12 cellular contexts compared by ENCODE assay signal in genomic region chr12:84397279-84397678, GRCh38.
A peak's percentile ranks its signal among the peaks of the same experiment; 100 is the strongest.
DNase-seq lines count a peak whose midpoint lies in the region; ATAC-seq and TF ChIP-seq lines count a peak whose summit lies in the region.
"Had no signal": no experiment of that assay in that cellular context is flagged by ENCODE, and none has a peak within 500 bp of the region (broad histone marks: within the 10 kb centered on the region; RNA-seq: fewer than 3 reads in every experiment).

No MANE protein-coding gene starts in this region.

- H3F3A ChIP-seq in DOHH2 (ENCODE audit: control insufficient read depth, insufficient read depth), result no peaks in the 10 kb centered on the region
- H3F3A ChIP-seq in PC-3 (ENCODE audit: low read length, unreplicated experiment), result no peaks in the 10 kb centered on the region

- no peak overlapping the region for H3K9ac ChIP-seq in PC-3 (ENCODE audit: low read length)

- H3K9me2 ChIP-seq in DOHH2 (replicated peaks; ENCODE audit: control insufficient read depth, low read length) (no peaks in the 10 kb centered on the region), PC-3 (replicated peaks; ENCODE audit: low read length) (no peaks in the 10 kb centered on the region)

- peak; percentile 56 for DNase-seq in PC-3
- DNase-seq in fibroblast of pulmonary artery (ENCODE audit: low read depth), result peak; percentile 10
- DNase-seq in HEK293T (ENCODE audit: extremely low spot score), result no peak
- DNase-seq in iPS-NIHi7 (ENCODE audit: extremely low spot score), result no peak
- no peak for DNase-seq in activated CD4-positive, alpha-beta T cell treated with anti-CD3 and anti-CD28 coated beads, Interleukin-2, amount 10 ng/mL, durations not matched to agents 24 days and 14 days
- no peak for DNase-seq in GM20000 (ENCODE audit: low spot score)
- DNase-seq: activated CD4-positive, CD25-positive, alpha-beta regulatory T cell; DMS153; stimulated activated CD4-positive, alpha-beta T cell treated with anti-CD3 and anti-CD28 coated beads, Interleukin-4, amount 100 ng/mL, for 4 hours had no signal

- no peaks in the 10 kb centered on the region for H3K36me3 Mint-ChIP-seq in activated CD4-positive, alpha-beta T cell treated with anti-CD3 and anti-CD28 coated beads, Interleukin-2, amount 10 ng/mL, durations not matched to agents 24 days and 14 days (ENCODE audit: low read depth)

- H3K9me3 Mint-ChIP-seq in activated CD4-positive, alpha-beta T cell treated with anti-CD3 and anti-CD28 coated beads, Interleukin-2, amount 10 ng/mL, durations not matched to agents 24 days and 14 days, result no peaks in the 10 kb centered on the region
- H3K9me3 Mint-ChIP-seq: activated T-helper 17 cell treated with anti-CD3 and anti-CD28 coated beads, Interleukin-2, amount 50 U/mL, for 72 hours had no signal

- H3K27ac ChIP-seq in 22Rv1, result no peak overlapping the region
- H3K27ac ChIP-seq in DOHH2 (ENCODE audit: low read depth, low read length), result no peak overlapping the region
- H3K27ac ChIP-seq in PC-3 (ENCODE audit: low read length), result no peak overlapping the region

- peak; percentile 76 for TF ChIP-seq CTCF in 22Rv1 (IDR thresholded peaks at IDR 0.05)
- TF ChIP-seq CTCF in DOHH2 (IDR thresholded peaks at IDR 0.05; ENCODE audit: low read depth, low read length, poor library complexity, severe bottlenecking), result peak; percentile 39
- TF ChIP-seq CTCF in PC-3 (conservative IDR thresholded peaks at IDR 0.05; ENCODE audit: low read depth, low read length), result peak; percentile 70
- TF ChIP-seq CTCF in fibroblast of pulmonary artery (IDR thresholded peaks at IDR 0.05; ENCODE audit: low read length, missing control alignments), result no peak
- TF ChIP-seq CTCF in GM20000 (IDR thresholded peaks at IDR 0.05; ENCODE audit: extremely low read depth, missing control alignments), result no peak

- no peak overlapping the region for H3K27ac Mint-ChIP-seq in activated CD4-positive, alpha-beta T cell treated with anti-CD3 and anti-CD28 coated beads, Interleukin-2, amount 10 ng/mL, durations not matched to agents 24 days and 14 days
- H3K27ac Mint-ChIP-seq: activated T-helper 17 cell treated with anti-CD3 and anti-CD28 coated beads, Interleukin-2, amount 50 U/mL, for 72 hours had no signal

- H3K27me3 ChIP-seq in DOHH2 (ENCODE audit: control insufficient read depth, low read length) (no peaks in the 10 kb centered on the region), PC-3 (ENCODE audit: low read length) (no peaks in the 10 kb centered on the region)

- H3K27me3 Mint-ChIP-seq in activated CD4-positive, alpha-beta T cell treated with anti-CD3 and anti-CD28 coated beads, Interleukin-2, amount 10 ng/mL, durations not matched to agents 24 days and 14 days, result no peaks in the 10 kb centered on the region
- H3K27me3 Mint-ChIP-seq: activated T-helper 17 cell treated with anti-CD3 and anti-CD28 coated beads, Interleukin-2, amount 50 U/mL, for 72 hours had no signal

- no peak for ATAC-seq in PC-3
- ATAC-seq: activated T-helper 17 cell treated with anti-CD3 and anti-CD28 coated beads, Interleukin-2, amount 50 U/mL, for 72 hours had no signal

- H3K9me3 ChIP-seq in DOHH2 (ENCODE audit: control insufficient read depth, insufficient read depth, low read length), result no peaks in the 10 kb centered on the region
- no peaks in the 10 kb centered on the region for H3K9me3 ChIP-seq in PC-3 (ENCODE audit: low read length)

- no peak overlapping the region for H2AFZ ChIP-seq in PC-3 (ENCODE audit: low read length)

- H3K79me2 ChIP-seq in DOHH2 (ENCODE audit: control insufficient read depth, low read length) (no peaks in the 10 kb centered on the region), PC-3 (ENCODE audit: low read length) (no peaks in the 10 kb centered on the region)

- H3K4me1 Mint-ChIP-seq in activated CD4-positive, alpha-beta T cell treated with anti-CD3 and anti-CD28 coated beads, Interleukin-2, amount 10 ng/mL, durations not matched to agents 24 days and 14 days, result no peaks in the 10 kb centered on the region
- H3K4me1 Mint-ChIP-seq: activated T-helper 17 cell treated with anti-CD3 and anti-CD28 coated beads, Interleukin-2, amount 50 U/mL, for 72 hours had no signal

- H3K4me3 Mint-ChIP-seq in activated CD4-positive, alpha-beta T cell treated with anti-CD3 and anti-CD28 coated beads, Interleukin-2, amount 10 ng/mL, durations not matched to agents 24 days and 14 days, result no peak overlapping the region
- H3K4me3 Mint-ChIP-seq: activated T-helper 17 cell treated with anti-CD3 and anti-CD28 coated beads, Interleukin-2, amount 50 U/mL, for 72 hours had no signal

- no peaks in the 10 kb centered on the region for H4K20me1 ChIP-seq in DOHH2 (ENCODE audit: control insufficient read depth, insufficient read depth, low read depth, low read length)
- H4K20me1 ChIP-seq in PC-3 (ENCODE audit: low read length), result no peaks in the 10 kb centered on the region

- H3K4me3 ChIP-seq in DOHH2 (ENCODE audit: low read length) (no peak overlapping the region), PC-3 (ENCODE audit: low read length) (no peak overlapping the region), fibroblast of pulmonary artery (replicated peaks; ENCODE audit: low read depth, low read length) (no peak overlapping the region)

- POLR2A ChIA-PET in PC-3 (lab: Charles Lee; ENCODE audit: unreplicated experiment) (no interaction called here), HEK293T (lab: Yijun Ruan, JAX) (no interaction called here)

- H3K4me2 ChIP-seq in DOHH2 (ENCODE audit: low read length) (no peak overlapping the region), PC-3 (ENCODE audit: low read length) (no peak overlapping the region)

- H3K36me3 ChIP-seq in DOHH2 (ENCODE audit: control insufficient read depth, low read length), result no peaks in the 10 kb centered on the region
- H3K36me3 ChIP-seq in PC-3 (ENCODE audit: low read depth, low read length), result no peaks in the 10 kb centered on the region

- intact Hi-C loops in PC-3 (cut with micrococcal nuclease), result loop anchor here (5.0 to 10.0 kb wide), 4 partner anchors 412 to 1710 kb away; partner anchors contain the start of gene TMTC2
- intact Hi-C loops in activated CD4-positive, alpha-beta T cell treated with anti-CD3 and anti-CD28 coated beads, Interleukin-2, amount 10 ng/mL, durations not matched to agents 24 days and 14 days (cut with micrococcal nuclease), result no loop called here

- 0 out of 2 replicates have a peak, but pooled peaks cover 2% of the 10 kb centered on the region for H3K4me1 ChIP-seq in DOHH2 (ENCODE audit: control insufficient read depth, low read length)
- no peaks in the 10 kb centered on the region for H3K4me1 ChIP-seq in PC-3 (ENCODE audit: insufficient read depth, low read length)

- no TSS peak for BruUV-seq in PC-3 (replicated peaks; lab: Mats Ljungman, UMichigan)

- CTCF ChIA-PET in PC-3 (lab: Charles Lee), result no interaction called here
- CTCF ChIA-PET in HEK293T (lab: Yijun Ruan, JAX), result no interaction called here

TF ChIP-seq in HEK293T, 16 proteins besides CTCF, POLR2A, EP300 and RAD21:
- TF ChIP-seq ZNF384 (IDR thresholded peaks at IDR 0.05), result no peak
- TF ChIP-seq FOXM1 (IDR thresholded peaks at IDR 0.05; ENCODE audit: borderline replicate concordance), result no peak
- no peak for TF ChIP-seq FOXA1 (IDR thresholded peaks at IDR 0.05)
- no peak for TF ChIP-seq PKNOX1 (IDR thresholded peaks at IDR 0.05)
- TF ChIP-seq HDGF (IDR thresholded peaks at IDR 0.05; ENCODE audit: borderline replicate concordance), result no peak
- TF ChIP-seq TARDBP (IDR thresholded peaks at IDR 0.05), result no peak
- no peak for TF ChIP-seq ELF4 (IDR thresholded peaks at IDR 0.05)
- no peak for TF ChIP-seq SP1 (IDR thresholded peaks at IDR 0.05)
- TF ChIP-seq L3MBTL2 (conservative IDR thresholded peaks at IDR 0.05), result no peak
- no peak for TF ChIP-seq LEF1 (IDR thresholded peaks at IDR 0.05; ENCODE audit: borderline replicate concordance)
- TF ChIP-seq ARNT (IDR thresholded peaks at IDR 0.05), result no peak

Comparison
In these comparisons a context has a peak if more than half of its experiments do, and no peak if none do; other contexts are left out.
1. CTCF ChIP-seq: peak in 22Rv1 (single experiment), DOHH2 (single experiment) and PC-3 (single experiment); none in fibroblast of pulmonary artery (single experiment) and GM20000 (single experiment).
2. DNase-seq: peak in PC-3 (single experiment) and fibroblast of pulmonary artery (single experiment); none in HEK293T (single experiment), iPS-NIHi7 (single experiment), activated CD4-positive, alpha-beta T cell treated with anti-CD3 and anti-CD28 coated beads, Interleukin-2, amount 10 ng/mL, durations not matched to agents 24 days and 14 days (single experiment) and GM20000 (single experiment).